ENCODE assay signal across 27 cellular contexts in the genomic region with DNA sequence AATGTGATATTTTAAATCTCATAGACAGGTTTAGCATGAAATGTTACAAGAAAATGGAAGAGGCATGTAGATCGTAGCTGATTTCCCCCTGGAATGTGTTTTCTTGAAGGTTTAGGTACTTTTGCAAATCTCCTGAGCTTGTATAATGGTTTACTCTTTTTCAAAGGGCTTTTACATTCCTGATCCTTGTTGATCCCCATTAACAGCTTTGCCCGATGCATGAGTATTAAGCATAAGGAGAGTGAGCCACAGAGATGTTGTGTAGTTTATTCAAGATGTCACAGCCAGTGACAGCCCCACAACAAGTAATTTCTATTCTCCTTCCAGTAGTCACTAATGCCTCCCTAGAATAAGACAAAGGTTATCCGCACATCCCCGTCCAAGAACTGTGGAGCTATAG.
"Had no signal": no experiment of that assay in that cellular context is flagged by ENCODE, and none has a peak within 500 bp of the region (broad histone marks: within the 10 kb centered on the region; RNA-seq: fewer than 3 reads in every experiment).

No MANE protein-coding gene starts in this region.

- H3K4me1 Mint-ChIP-seq: naive B cell; natural killer cell; nephron progenitor cell; stimulated activated memory B cell treated with anti-CD40 and anti-IgM and Interleukin-4, amounts not matched to agents 10 μg/mL and 1 μg/mL and 100 μg/mL, for 72 hours; stimulated activated naive CD8-positive, alpha-beta T cell treated with anti-CD3 and anti-CD28 coated beads, Interleukin-15, amount 100 ng/mL, for 72 hours had no signal

- H3K36me3 ChIP-seq: left lung, lower lobe of right lung, pancreas, prostate gland, right lobe of liver, tibial nerve, upper lobe of right lung had no signal

- H3K36me3 Mint-ChIP-seq: naive B cell; natural killer cell; stimulated activated memory B cell treated with anti-CD40 and anti-IgM and Interleukin-4, amounts not matched to agents 10 μg/mL and 1 μg/mL and 100 μg/mL, for 72 hours had no signal

- H3K4me1 ChIP-seq: left lung, lower lobe of right lung, pancreas, prostate gland, right lobe of liver, tibial nerve, upper lobe of right lung had no signal

- H3K27me3 Mint-ChIP-seq: stimulated activated memory B cell treated with anti-CD40 and anti-IgM and Interleukin-4, amounts not matched to agents 10 μg/mL and 1 μg/mL and 100 μg/mL, for 72 hours; stimulated activated naive CD8-positive, alpha-beta T cell treated with anti-CD3 and anti-CD28 coated beads, Interleukin-15, amount 100 ng/mL, for 72 hours had no signal

- H3K27me3 ChIP-seq: left lung, pancreas, right lobe of liver, tibial nerve, upper lobe of right lung had no signal

- H3K9me3 ChIP-seq: left lung, pancreas, prostate gland, right lobe of liver, upper lobe of right lung had no signal

- DNase-seq: hippocampal formation; left colon; left lung; lower lobe of right lung; mammary epithelial cell; mesenchymal stem cell; naive B cell; natural killer cell; nephron progenitor cell; pancreas; posterior cingulate gyrus; retina; right lobe of liver; stimulated activated CD4-positive, alpha-beta T cell treated with anti-CD3 and anti-CD28 coated beads, Interleukin-1b, Interleukin-23, amount 100 ng/mL, for 48 hours; stimulated activated CD4-positive, alpha-beta T cell treated with anti-CD3 and anti-CD28 coated beads, Interleukin-2, amount 100 ng/mL, for 48 hours; stimulated activated CD4-positive, alpha-beta T cell treated with anti-CD3 and anti-CD28 coated beads, Interleukin-4, amount 100 ng/mL, for 4 hours; stimulated activated CD8-positive, alpha-beta memory T cell treated with anti-CD3 and anti-CD28 coated beads, Interleukin-4, amount 100 ng/mL, for 48 hours; stimulated activated naive CD4-positive, alpha-beta T cell treated with Interleukin-2 at 50 U/mL for 16 hours; stimulated activated naive CD8-positive, alpha-beta T cell treated with anti-CD3 and anti-CD28 coated beads, Interleukin-15, amount 100 ng/mL, for 72 hours; substantia nigra; upper lobe of right lung had no signal

- H3K4me3 Mint-ChIP-seq: mesothelial cell of epicardium; naive B cell; natural killer cell; nephron progenitor cell; stimulated activated memory B cell treated with anti-CD40 and anti-IgM and Interleukin-4, amounts not matched to agents 10 μg/mL and 1 μg/mL and 100 μg/mL, for 72 hours; stimulated activated naive CD8-positive, alpha-beta T cell treated with anti-CD3 and anti-CD28 coated beads, Interleukin-15, amount 100 ng/mL, for 72 hours had no signal

- H3K27ac Mint-ChIP-seq: mesothelial cell of epicardium; naive B cell; natural killer cell; nephron progenitor cell; stimulated activated memory B cell treated with anti-CD40 and anti-IgM and Interleukin-4, amounts not matched to agents 10 μg/mL and 1 μg/mL and 100 μg/mL, for 72 hours had no signal

- H3K9me3 Mint-ChIP-seq: natural killer cell; stimulated activated naive CD8-positive, alpha-beta T cell treated with anti-CD3 and anti-CD28 coated beads, Interleukin-15, amount 100 ng/mL, for 72 hours had no signal

- ATAC-seq: left colon; left lung; lower lobe of right lung; natural killer cell; pancreas; right lobe of liver; stimulated activated memory B cell treated with anti-CD40 and anti-IgM and Interleukin-4, amounts not matched to agents 10 μg/mL and 1 μg/mL and 100 μg/mL, for 72 hours; stimulated activated naive CD8-positive, alpha-beta T cell treated with anti-CD3 and anti-CD28 coated beads, Interleukin-15, amount 100 ng/mL, for 72 hours; upper lobe of right lung had no signal

- H3K4me3 ChIP-seq: left lung, lower lobe of right lung, pancreas, prostate gland, right lobe of liver, smooth muscle cell, tibial nerve, upper lobe of right lung had no signal

- H3K4me2 ChIP-seq: smooth muscle cell had no signal

- H3K27ac ChIP-seq: left lung, lower lobe of right lung, pancreas, prostate gland, right lobe of liver, tibial nerve, upper lobe of right lung had no signal

- FAIRE-seq: pancreas, urothelium cell line had no signal
